In genomic region chr3:130137685-130138084, GRCh38 we compare ENCODE assay signal across 4 cellular contexts. TPM values are rescaled to one million over a fixed set of nuclear protein-coding genes. Genes with fewer than 3 reads are reported as not detected.
"Had no signal": no experiment of that assay in that cellular context is flagged by ENCODE, and none has a peak within 500 bp of the region (broad histone marks: within the 10 kb centered on the region; RNA-seq: fewer than 3 reads in every experiment).

No MANE protein-coding gene starts in this region.

RNA-seq across cellular contexts. Expression of gene ALG1L2, which starts 56.1 kb away (rescaled TPM):
- total RNA-seq: LHCN-M2, M059J, MCF 10A, NCI-H460 had no signal
